ENCODE assay signal across 1 cellular context in the genomic region with DNA sequence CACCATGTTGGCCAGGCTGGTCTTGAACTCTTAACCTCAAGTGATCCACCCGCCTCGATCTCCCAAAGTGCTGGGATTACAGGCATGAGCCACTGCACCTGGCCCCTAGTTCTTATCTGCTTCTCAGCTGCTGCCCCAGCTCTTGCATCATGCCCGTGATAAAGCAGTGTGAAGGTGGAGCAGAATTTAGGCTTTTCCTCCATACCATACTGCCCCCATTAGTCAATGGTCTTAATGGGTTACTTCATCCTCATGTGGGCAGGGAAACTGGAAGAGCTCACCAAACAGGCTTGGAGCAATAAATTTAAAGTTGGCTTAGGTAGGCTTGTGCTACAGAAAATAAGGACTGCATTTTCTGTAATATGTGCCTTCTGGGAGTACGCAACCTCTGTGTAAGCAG.
TF ChIP-seq lines count a peak whose summit lies in the region.

No MANE protein-coding gene starts in this region.

TF ChIP-seq in GM12878, 131 proteins besides CTCF, POLR2A, EP300 and RAD21:
- TF ChIP-seq ZNF622 (IDR thresholded peaks at IDR 0.05): no peak
- no peak for TF ChIP-seq CBX3 (IDR thresholded peaks at IDR 0.05; ENCODE audit: borderline replicate concordance, low read depth)
- TF ChIP-seq POU2F2 (IDR thresholded peaks at IDR 0.05; ENCODE audit: borderline replicate concordance, low read depth, low read length): no peak
- no peak for TF ChIP-seq CREM (IDR thresholded peaks at IDR 0.05; ENCODE audit: low read depth)
- TF ChIP-seq SUZ12 (IDR thresholded peaks at IDR 0.05; ENCODE audit: unreplicated experiment): no peak
- TF ChIP-seq GATAD2B (conservative IDR thresholded peaks at IDR 0.05; ENCODE audit: low read depth): no peak
- no peak for TF ChIP-seq BRCA1 (IDR thresholded peaks at IDR 0.05; ENCODE audit: low read depth, low read length)
- no peak for TF ChIP-seq ZNF592 (IDR thresholded peaks at IDR 0.05)
- no peak for TF ChIP-seq REST (IDR thresholded peaks at IDR 0.05; ENCODE audit: low read depth, low read length)
- no peak for TF ChIP-seq ZNF217 (IDR thresholded peaks at IDR 0.05)
- no peak for TF ChIP-seq BMI1 (IDR thresholded peaks at IDR 0.05; ENCODE audit: borderline replicate concordance)
- no peak for TF ChIP-seq ZNF24 (IDR thresholded peaks at IDR 0.05)
- TF ChIP-seq E4F1 (IDR thresholded peaks at IDR 0.05; ENCODE audit: borderline replicate concordance, partially characterized antibody): no peak
- TF ChIP-seq NFYA (IDR thresholded peaks at IDR 0.05; ENCODE audit: borderline replicate concordance, low read depth, low read length): no peak
- no peak for TF ChIP-seq ASH2L (IDR thresholded peaks at IDR 0.05; ENCODE audit: borderline replicate concordance, low read depth)
- TF ChIP-seq MLLT1 (IDR thresholded peaks at IDR 0.05): no peak
- TF ChIP-seq, protein P1, sequence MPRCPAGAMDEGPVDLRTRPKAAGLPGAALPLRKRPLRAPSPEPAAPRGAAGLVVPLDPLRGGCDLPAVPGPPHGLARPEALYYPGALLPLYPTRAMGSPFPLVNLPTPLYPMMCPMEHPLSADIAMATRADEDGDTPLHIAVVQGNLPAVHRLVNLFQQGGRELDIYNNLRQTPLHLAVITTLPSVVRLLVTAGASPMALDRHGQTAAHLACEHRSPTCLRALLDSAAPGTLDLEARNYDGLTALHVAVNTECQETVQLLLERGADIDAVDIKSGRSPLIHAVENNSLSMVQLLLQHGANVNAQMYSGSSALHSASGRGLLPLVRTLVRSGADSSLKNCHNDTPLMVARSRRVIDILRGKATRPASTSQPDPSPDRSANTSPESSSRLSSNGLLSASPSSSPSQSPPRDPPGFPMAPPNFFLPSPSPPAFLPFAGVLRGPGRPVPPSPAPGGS (IDR thresholded peaks at IDR 0.05; ENCODE audit: borderline replicate concordance, insufficient read depth, low read depth, low read length, poor library complexity, severe bottlenecking): no peak
- no peak for TF ChIP-seq RBBP5 (conservative IDR thresholded peaks at IDR 0.05)
